Comparison of ENCODE assay signal across 8 cellular contexts in genomic region chr1:68442822-68443556, GRCh38. TPM values are rescaled to one million over a fixed set of nuclear protein-coding genes. Genes with fewer than 3 reads are reported as not detected.
DNase-seq lines count a peak whose midpoint lies in the region; ATAC-seq, FAIRE-seq and TF ChIP-seq lines count a peak whose summit lies in the region.

No MANE protein-coding gene starts in this region.

- H4K20me1 ChIP-seq in SK-N-SH (ENCODE audit: insufficient read depth) = no peaks in the 10 kb centered on the region

- DNase-seq in Right ventricle myocardium superior (no peak), Right ventricle myocardium inferior (ENCODE audit: missing footprints) (no peak), HTR-8/SVneo (ENCODE audit: insufficient read length, low spot score) (peak; percentile 19), SK-N-SH (peak; percentile 44), fibroblast of the conjunctiva (ENCODE audit: low read depth) (peak; percentile 62), psoas muscle (no peak), T-helper 9 cell (no peak)

- peak; percentile 15 to 32; a peak in 1 of 4 replicates for TF ChIP-seq EP300 in SK-N-SH (IDR thresholded peaks at IDR 0.05; ENCODE audit: borderline replicate concordance in 1 of 2, low read depth in 1 of 2, low read length in 1 of 2)

- no peak overlapping the region for H2AFZ ChIP-seq in SK-N-SH (ENCODE audit: low read depth)

- H3K9me3 ChIP-seq in SK-N-SH (no peaks in the 10 kb centered on the region), psoas muscle (no peaks in the 10 kb centered on the region)

- CTCF ChIA-PET in SK-N-SH (lab: Yijun Ruan, JAX) = interaction anchor here (0.8 to 3.5 kb wide), 8 partner anchors 10 to 586 kb away, joined by 3 to 12 read pairs (median 3); no protein-coding TSS in a partner anchor

- 40% methylated on average over 5 of the region's 5 CpGs for WGBS in SK-N-SH (ENCODE audit: low lambda C conversion rate)
- WGBS in psoas muscle, 3 donors = 40 to 42% (median 41%) methylated on average over 5 of the region's 5 CpGs

- peaks cover 3% of the 10 kb centered on the region for H3F3A ChIP-seq in SK-N-SH (replicated peaks; ENCODE audit: insufficient read depth)

- H3K27me3 ChIP-seq in SK-N-SH (ENCODE audit: insufficient read depth) (no peaks in the 10 kb centered on the region), psoas muscle (ENCODE audit: insufficient read depth in 3 of 3, low read length in 2 of 3) (no peaks in the 10 kb centered on the region)

- POLR2A ChIA-PET in SK-N-SH (lab: Yijun Ruan, JAX) = interaction anchor here (0.7 kb wide), 1 partner anchor 103 kb away, joined by 3 read pairs; no protein-coding TSS in a partner anchor

- no peak for FAIRE-seq in HTR-8/SVneo (lab: Jason Lieb, UNC)

- H3K9me2 ChIP-seq in SK-N-SH = no peaks in the 10 kb centered on the region

- H3K27ac ChIP-seq in SK-N-SH (ENCODE audit: low read depth in 2 of 2, low read length in 1 of 2) (no peak overlapping the region), psoas muscle (no peak overlapping the region)

- H3K36me3 ChIP-seq in SK-N-SH (replicated peaks in 1 of 2; ENCODE audit: control insufficient read depth in 1 of 2, insufficient read depth in 2 of 2, low read length in 1 of 2) = no peaks in the 10 kb centered on the region
- no peaks in the 10 kb centered on the region for H3K36me3 ChIP-seq in psoas muscle (ENCODE audit: insufficient read depth in 1 of 2, low read depth in 1 of 2)

- H3K4me1 ChIP-seq in SK-N-SH (ENCODE audit: control insufficient read depth in 1 of 2, insufficient read depth in 2 of 2, low read depth in 1 of 2, low read length in 1 of 2) = no peaks in the 10 kb centered on the region
- no peaks in the 10 kb centered on the region for H3K4me1 ChIP-seq in psoas muscle

- no peak overlapping the region for H3K9ac ChIP-seq in SK-N-SH

- H3K4me3 ChIP-seq in SK-N-SH (ENCODE audit: low read depth in 2 of 2, low read length in 1 of 2) (no peak overlapping the region), psoas muscle (no peak overlapping the region)

- TF ChIP-seq CTCF in SK-N-SH (IDR thresholded peaks at IDR 0.05) (peak; percentile 76), psoas muscle (IDR thresholded peaks at IDR 0.05) (peak; percentile 38)

- peak; percentile 58 for TF ChIP-seq RAD21 in SK-N-SH (IDR thresholded peaks at IDR 0.05; ENCODE audit: low read length)

- intact Hi-C loops in Right ventricle myocardium superior (cut with DNase I) = no loop called here
- intact Hi-C loops in Right ventricle myocardium inferior (cut with DNase I) = loop anchor here (5.0 kb wide), 1 partner anchor 321 kb away; no protein-coding TSS in a partner anchor
- intact Hi-C loops in psoas muscle (cut with DNase I) = no loop called here

- no peak overlapping the region for H3K4me2 ChIP-seq in SK-N-SH

- H3K79me2 ChIP-seq in SK-N-SH (ENCODE audit: insufficient read depth) = no peaks in the 10 kb centered on the region

- ATAC-seq in Right ventricle myocardium superior (ENCODE audit: poor library complexity) (peak; percentile 53), Right ventricle myocardium inferior (no peak), GM21717 (IDR thresholded peaks at IDR 0.05; ENCODE audit: unreplicated experiment) (peak; percentile 70), psoas muscle (no peak)

TF ChIP-seq in SK-N-SH, 30 proteins besides CTCF, POLR2A, EP300 and RAD21:
- TF ChIP-seq YY1 (IDR thresholded peaks at IDR 0.05; ENCODE audit: low read depth) = no peak
- no peak for TF ChIP-seq FOXM1 (IDR thresholded peaks at IDR 0.05; ENCODE audit: low read depth)
- no peak for TF ChIP-seq REST (IDR thresholded peaks at IDR 0.05; ENCODE audit: low read depth, low read length)
- TF ChIP-seq GATA2 (CRISPR knock-in tag; IDR thresholded peaks at IDR 0.05) = no peak
- no peak for TF ChIP-seq ZBTB33 (IDR thresholded peaks at IDR 0.05; ENCODE audit: borderline replicate concordance, low read depth)
- TF ChIP-seq ELF1 (IDR thresholded peaks at IDR 0.05) = no peak
- TF ChIP-seq FOSL2 (IDR thresholded peaks at IDR 0.05; ENCODE audit: borderline replicate concordance, low read depth) = peak; percentile 50; the same call in 1 of the 2 replicates
- TF ChIP-seq PBX3 (IDR thresholded peaks at IDR 0.05) = peak; percentile 84
- no peak for TF ChIP-seq MXI1 (IDR thresholded peaks at IDR 0.05; ENCODE audit: low read depth, low read length)
- TF ChIP-seq MAX (IDR thresholded peaks at IDR 0.05; ENCODE audit: low read depth) = no peak
- TF ChIP-seq TCF12 (IDR thresholded peaks at IDR 0.05) = peak; percentile 81
- TF ChIP-seq NFIC (IDR thresholded peaks at IDR 0.05; ENCODE audit: borderline replicate concordance) = peak; percentile 13; the same call in 1 of the 2 replicates
- TF ChIP-seq NRF1 (IDR thresholded peaks at IDR 0.05; ENCODE audit: low read depth, low read length) = no peak
- no peak for TF ChIP-seq MEF2A (IDR thresholded peaks at IDR 0.05; ENCODE audit: borderline replicate concordance, low read depth)
- peak; percentile 52; the same call in 1 of the 2 replicates for TF ChIP-seq JUND (IDR thresholded peaks at IDR 0.05)
- TF ChIP-seq SMC3 (IDR thresholded peaks at IDR 0.05; ENCODE audit: low read depth, low read length) = peak; percentile 25; the same call in 1 of the 2 replicates

RNA-seq across cellular contexts. Expression of gene RPE65, which starts 6.8 kb away (rescaled TPM):
- not detected for total RNA-seq in Right ventricle myocardium superior
- total RNA-seq in Right ventricle myocardium inferior = not detected
- polyA plus RNA-seq in SK-N-SH (2012; rRNA removed) = 0.02 and 0.03 TPM in 2 replicates
- polyA plus RNA-seq in SK-N-SH (2012; cell fraction: cytosol; rRNA removed) = 0.04 and 0.08 TPM in 2 replicates
- polyA plus RNA-seq in SK-N-SH (2012; cell fraction: nucleus; rRNA removed) = 0.02 and 0.05 TPM in 2 replicates
- not detected for total RNA-seq in psoas muscle
- not detected for polyA plus RNA-seq in psoas muscle

RNA-seq across cellular contexts. Expression of gene DEPDC1, which starts 53.9 kb away (rescaled TPM):
- total RNA-seq in Right ventricle myocardium superior (0.56 TPM), Right ventricle myocardium inferior (0.43 TPM), psoas muscle (under 1 TPM in 3 of 4 donors, not detected in 1; 0.08 to 0.26 (median 0.15) TPM)
- polyA plus RNA-seq in SK-N-SH (2012; rRNA removed) (3.8 TPM in 2 replicates), psoas muscle (under 1 TPM; 0.01 to 0.08 (median 0.03) TPM)
- 6.0 and 7.5 TPM in 2 replicates for polyA plus RNA-seq in SK-N-SH (2012; cell fraction: cytosol; rRNA removed)
- polyA plus RNA-seq in SK-N-SH (2012; cell fraction: nucleus; rRNA removed) = 1.7 and 2.7 TPM in 2 replicates

Comparison
In these comparisons a context has a peak if more than half of its experiments do, and no peak if none do; other contexts are left out.
1. ATAC-seq: peak in Right ventricle myocardium superior (single experiment) and GM21717 (single experiment); none in Right ventricle myocardium inferior (single experiment) and psoas muscle (0 of 4).
2. DNase-seq: peak in HTR-8/SVneo (single experiment), SK-N-SH (single experiment) and fibroblast of the conjunctiva (single experiment); none in Right ventricle myocardium superior (single experiment), Right ventricle myocardium inferior (single experiment), psoas muscle (0 of 2) and T-helper 9 cell (single experiment).